Comparison of ENCODE assay signal across 17 cellular contexts in genomic region chr15:88745696-88746095, GRCh38. TPM values are rescaled to one million over a fixed set of nuclear protein-coding genes. Genes with fewer than 3 reads are reported as not detected.
DNase-seq lines count a peak whose midpoint lies in the region; ATAC-seq and TF ChIP-seq lines count a peak whose summit lies in the region.
"Had no signal": no experiment of that assay in that cellular context is flagged by ENCODE, and none has a peak within 500 bp of the region (broad histone marks: within the 10 kb centered on the region; RNA-seq: fewer than 3 reads in every experiment).

No MANE protein-coding gene starts in this region.

- H3K4me3 ChIP-seq in cardiac fibroblast (replicated peaks in 1 of 2; ENCODE audit: low read depth in 2 of 2, low read length in 2 of 2), result no peak overlapping the region
- H3K4me3 ChIP-seq: Peyer's patch, suprapubic skin had no signal

- DNase-seq in AG09319 (ENCODE audit: extremely low read depth, low read depth) (peak; percentile 20), HT1080 (ENCODE audit: low read depth) (peak; percentile 59), cardiac fibroblast (ENCODE audit: low read depth in 2 of 2) (peak; percentile 31 to 72), kidney tubule cell (ENCODE audit: low spot score) (peak; percentile 32), anterior cingulate cortex (lab: John Stamatoyannopoulos, UW) (no peak)
- no peak for DNase-seq in activated naive CD4-positive, alpha-beta T cell treated with Interleukin-2 at 50 U/mL for 16 hours
- no peak for DNase-seq in activated CD4-positive, alpha-beta T cell treated with anti-CD3 and anti-CD28 coated beads, Interleukin-2, amount 50 U/mL, for 1 hour
- DNase-seq: activated CD4-positive, alpha-beta memory T cell treated with anti-CD3 and anti-CD28 coated beads for 36 hours; activated T-cell treated with anti-CD3 and anti-CD28 coated beads, Interleukin-2, amount 50 U/mL, for 48 hours; DMS79 treated with DMSO at 0.1 percent for 48 hours; NCI-H2081 treated with DMSO at 0.1 percent for 48 hours; NCI-H69; Peyer's patch; SW 1271 had no signal

- ATAC-seq in HG03196 (IDR thresholded peaks at IDR 0.05; ENCODE audit: unreplicated experiment), result no peak
- ATAC-seq: left lobe of liver had no signal

- no peak for TF ChIP-seq CTCF in AG09319 (IDR thresholded peaks at IDR 0.05; ENCODE audit: low read depth, low read length)
- no peak for TF ChIP-seq CTCF in cardiac fibroblast (IDR thresholded peaks at IDR 0.05; ENCODE audit: low read depth, low read length)

RNA-seq across cellular contexts. Expression of gene ACAN, which starts 57.5 kb away (rescaled TPM):
- 0.27 and 0.37 TPM in 2 replicates for total RNA-seq in HT1080 (2014; rRNA removed; shearing (Covaris generic))
- 0.02 TPM in 1 of 2 replicates, not detected in the other for polyA plus RNA-seq in HT1080 (2015; cell fraction: cytosol; rRNA removed)
- not detected in 2 replicates for polyA plus RNA-seq in HT1080 (2015; cell fraction: nucleus; rRNA removed)
- total RNA-seq: activated CD4-positive, alpha-beta memory T cell treated with anti-CD3 and anti-CD28 coated beads for 36 hours; left lobe of liver had no signal

Comparison
In these comparisons a context has a peak if more than half of its experiments do, and no peak if none do; other contexts are left out.
1. DNase-seq: peak in AG09319 (single experiment), HT1080 (single experiment), cardiac fibroblast (2 of 2) and kidney tubule cell (single experiment); none in activated naive CD4-positive, alpha-beta T cell treated with Interleukin-2 at 50 U/mL for 16 hours (single experiment), anterior cingulate cortex (0 of 58) and activated CD4-positive, alpha-beta T cell treated with anti-CD3 and anti-CD28 coated beads, Interleukin-2, amount 50 U/mL, for 1 hour (single experiment).